Comparison of ENCODE assay signal across 1 cellular context in genomic region chr15:40108061-40108854, GRCh38.
TF ChIP-seq lines count a peak whose summit lies in the region.

No MANE protein-coding gene starts in this region.

TF ChIP-seq in IMR-90, 13 proteins besides CTCF, POLR2A, EP300 and RAD21 (continued from another document):
- TF ChIP-seq FOS (IDR thresholded peaks at IDR 0.05; ENCODE audit: low read depth, low read length), result no peak
- TF ChIP-seq, protein P1, sequence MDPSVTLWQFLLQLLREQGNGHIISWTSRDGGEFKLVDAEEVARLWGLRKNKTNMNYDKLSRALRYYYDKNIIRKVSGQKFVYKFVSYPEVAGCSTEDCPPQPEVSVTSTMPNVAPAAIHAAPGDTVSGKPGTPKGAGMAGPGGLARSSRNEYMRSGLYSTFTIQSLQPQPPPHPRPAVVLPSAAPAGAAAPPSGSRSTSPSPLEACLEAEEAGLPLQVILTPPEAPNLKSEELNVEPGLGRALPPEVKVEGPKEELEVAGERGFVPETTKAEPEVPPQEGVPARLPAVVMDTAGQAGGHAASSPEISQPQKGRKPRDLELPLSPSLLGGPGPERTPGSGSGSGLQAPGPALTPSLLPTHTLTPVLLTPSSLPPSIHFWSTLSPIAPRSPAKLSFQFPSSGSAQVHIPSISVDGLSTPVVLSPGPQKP (IDR thresholded peaks at IDR 0.05; ENCODE audit: borderline replicate concordance, low read depth, low read length), result no peak
TF ChIP-seq in IMR-90: peak in this region for 1.
